Comparison of ENCODE assay signal across 14 cellular contexts in genomic region chr17:73705594-73705993, GRCh38.
A peak's percentile ranks its signal among the peaks of the same experiment; 100 is the strongest.
DNase-seq lines count a peak whose midpoint lies in the region; ATAC-seq, FAIRE-seq and TF ChIP-seq lines count a peak whose summit lies in the region.
"Had no signal": no experiment of that assay in that cellular context is flagged by ENCODE, and none has a peak within 500 bp of the region (broad histone marks: within the 10 kb centered on the region; RNA-seq: fewer than 3 reads in every experiment).

No MANE protein-coding gene starts in this region.

- H3K4me3 ChIP-seq in choroid plexus epithelial cell (ENCODE audit: low read depth, low read length) (no peak overlapping the region), H7 (ENCODE audit: insufficient read depth, low read depth, low read length) (no peak overlapping the region)

- no peak for ATAC-seq in HG03565 (IDR thresholded peaks at IDR 0.05; ENCODE audit: unreplicated experiment)
- ATAC-seq: T-cell had no signal

- no peak for FAIRE-seq in GM12892 (lab: Jason Lieb, UNC)
- FAIRE-seq: small intestine had no signal

- peaks cover 1% of the 10 kb centered on the region; the same call in 1 of the 2 replicates for H3K27me3 ChIP-seq in H7 (ENCODE audit: control insufficient read depth, insufficient read depth, low read length)

- no peak for TF ChIP-seq CTCF in choroid plexus epithelial cell (conservative IDR thresholded peaks at IDR 0.05; ENCODE audit: low read depth, low read length)

- no peaks in the 10 kb centered on the region for H3K36me3 ChIP-seq in H7 (replicated peaks; ENCODE audit: control insufficient read depth, insufficient read depth, low read length)

- DNase-seq in DMS153 (lab: John Stamatoyannopoulos, UW) (peak; percentile 84), NCI-H2227 treated with DMSO at 0.1 percent for 48 hours (lab: John Stamatoyannopoulos, UW) (peak; percentile 26), choroid plexus epithelial cell (ENCODE audit: low read depth) (peak; percentile 32), middle frontal gyrus (ENCODE audit: extremely low spot score, low spot score) (peak; percentile 13), GM12892 (ENCODE audit: insufficient read length) (no peak), H7 (no peak), T-helper 1 cell (no peak)
- DNase-seq: activated CD4-positive, alpha-beta T cell treated with anti-CD3 and anti-CD28 coated beads, Interleukin-2, amount 50 U/mL, for 48 hours; DMS 273 treated with DMSO at 0.1 percent for 48 hours; effector CD8-positive, alpha-beta T cell; naive B cell; small intestine; T-cell had no signal

- no peak for TF ChIP-seq POLR2A in GM12892 (IDR thresholded peaks at IDR 0.05; ENCODE audit: low read depth, low read length)

Comparison
In these comparisons a context has a peak if more than half of its experiments do, and no peak if none do; other contexts are left out.
1. DNase-seq: peak in DMS153 (single experiment), NCI-H2227 treated with DMSO at 0.1 percent for 48 hours (single experiment), choroid plexus epithelial cell (single experiment) and middle frontal gyrus (single experiment); none in GM12892 (single experiment), H7 (single experiment) and T-helper 1 cell (0 of 5).